Comparison of ENCODE assay signal across 11 cellular contexts in genomic region chr13:43269037-43269476, GRCh38.
DNase-seq lines count a peak whose midpoint lies in the region; ATAC-seq and TF ChIP-seq lines count a peak whose summit lies in the region.
"Had no signal": no experiment of that assay in that cellular context is flagged by ENCODE, and none has a peak within 500 bp of the region (broad histone marks: within the 10 kb centered on the region; RNA-seq: fewer than 3 reads in every experiment).

No MANE protein-coding gene starts in this region.

- CTCF ChIA-PET in mammary epithelial cell (lab: Charles Lee; ENCODE audit: low non-redundant PET) = interaction anchor here (0.6 to 1.0 kb wide), 2 partner anchors 432 to 536 kb away, joined by 3 to 8 read pairs; no protein-coding TSS in a partner anchor
- CTCF ChIA-PET in GM10248 (lab: Yijun Ruan, JAX) = interaction anchor here (1.0 to 1.3 kb wide), 2 partner anchors 9 to 19 kb away, joined by 3 read pairs; no protein-coding TSS in a partner anchor

- H2AFZ ChIP-seq in mammary epithelial cell (ENCODE audit: low read depth, low read length) = peak overlapping the region; percentile 54

- no peaks in the 10 kb centered on the region for H3K36me3 ChIP-seq in mammary epithelial cell (ENCODE audit: insufficient read depth, low read length)
- no peaks in the 10 kb centered on the region for H3K36me3 ChIP-seq in thyroid gland

- peak overlapping the region; percentile 72 for H3K4me2 ChIP-seq in mammary epithelial cell (ENCODE audit: insufficient read depth, low read depth, low read length)

- no peak for TF ChIP-seq CTCF in mammary epithelial cell (conservative IDR thresholded peaks at IDR 0.05 in 1 of 2, IDR thresholded peaks at IDR 0.05 in 1 of 2; ENCODE audit: extremely low read depth in 1 of 2, insufficient read depth in 1 of 2, low read depth in 1 of 2, low read length in 2 of 2)
- no peak for TF ChIP-seq CTCF in thyroid gland (IDR thresholded peaks at IDR 0.05)
- TF ChIP-seq CTCF in GM10248 (IDR thresholded peaks at IDR 0.05; ENCODE audit: control extremely low read depth, extremely low read depth, low read depth, missing control alignments) = no peak
- TF ChIP-seq CTCF in glutamatergic neuron (IDR thresholded peaks at IDR 0.05; ENCODE audit: partially characterized antibody, unreplicated experiment) = no peak

- no peaks in the 10 kb centered on the region for H3K9me3 Mint-ChIP-seq in stimulated activated naive CD8-positive, alpha-beta T cell treated with anti-CD3 and anti-CD28 coated beads, Interleukin-15, amount 100 ng/mL, for 72 hours
- no peaks in the 10 kb centered on the region for H3K9me3 Mint-ChIP-seq in glutamatergic neuron (ENCODE audit: unreplicated experiment)
- H3K9me3 Mint-ChIP-seq: natural killer cell treated with Interleukin-12 subunit alpha and Interleukin-12 subunit beta and Interleukin-15 and Interleukin-18, amount 100 ng/mL, for 72 hours; stimulated activated naive B cell treated with anti-CD40 and anti-IgM and Interleukin-4, amounts not matched to agents 10 μg/mL and 1 μg/mL and 100 μg/mL, for 72 hours had no signal

- BruUV-seq in mammary epithelial cell (replicated peaks; lab: Mats Ljungman, UMichigan) = no TSS peak

- H3K4me1 Mint-ChIP-seq in stimulated activated naive CD8-positive, alpha-beta T cell treated with anti-CD3 and anti-CD28 coated beads, Interleukin-15, amount 100 ng/mL, for 72 hours = no peaks in the 10 kb centered on the region
- H3K4me1 Mint-ChIP-seq in glutamatergic neuron (ENCODE audit: low read depth, unreplicated experiment) = peaks cover 12% of the 10 kb centered on the region
- H3K4me1 Mint-ChIP-seq: stimulated activated naive B cell treated with anti-CD40 and anti-IgM and Interleukin-4, amounts not matched to agents 10 μg/mL and 1 μg/mL and 100 μg/mL, for 72 hours had no signal

- peaks cover 8% of the 10 kb centered on the region for H3K27me3 Mint-ChIP-seq in stimulated activated naive CD8-positive, alpha-beta T cell treated with anti-CD3 and anti-CD28 coated beads, Interleukin-15, amount 100 ng/mL, for 72 hours
- H3K27me3 Mint-ChIP-seq in glutamatergic neuron (ENCODE audit: unreplicated experiment) = no peaks in the 10 kb centered on the region

- intact Hi-C loops in mammary epithelial cell (cut with micrococcal nuclease) (no loop called here), thyroid gland (cut with DNase I) (no loop called here)

- 54% methylated on average over 5 of the region's 5 CpGs for WGBS in mammary epithelial cell (ENCODE audit: low coverage, missing lambda C conversion rate)
- WGBS in thyroid gland, 2 donors = 39 to 51% methylated on average over 5 of the region's 5 CpGs

- H3K4me1 ChIP-seq in mammary epithelial cell (ENCODE audit: insufficient read depth, low read length) (peaks cover 26% of the 10 kb centered on the region), thyroid gland (peaks cover 12 to 28% of the 10 kb centered on the region in 2 donors)

- no peak for ATAC-seq in stimulated activated naive CD8-positive, alpha-beta T cell treated with anti-CD3 and anti-CD28 coated beads, Interleukin-15, amount 100 ng/mL, for 72 hours
- ATAC-seq: stimulated activated naive B cell treated with anti-CD40 and anti-IgM and Interleukin-4, amounts not matched to agents 10 μg/mL and 1 μg/mL and 100 μg/mL, for 72 hours had no signal

- no peak for TF ChIP-seq POLR2A in thyroid gland (IDR thresholded peaks at IDR 0.05)

- H4K20me1 ChIP-seq in mammary epithelial cell (ENCODE audit: insufficient read depth, low read length) = no peaks in the 10 kb centered on the region

- peak overlapping the region; percentile 52 for H3K9ac ChIP-seq in mammary epithelial cell (ENCODE audit: insufficient read depth, low read length)

- in situ Hi-C loops in mammary epithelial cell (cut with MboI; ENCODE audit: low sequenced_read_pairs in 2 of 2) = no loop called here

- no peaks in the 10 kb centered on the region for H3K79me2 ChIP-seq in mammary epithelial cell (ENCODE audit: insufficient read depth, low read length)

- POLR2A ChIA-PET in GM10248 (lab: Yijun Ruan, JAX) = no interaction called here

- H3K27ac ChIP-seq in mammary epithelial cell (ENCODE audit: insufficient read depth, low read depth, low read length) = peak overlapping the region; percentile 66
- peak overlapping the region in 2 of 3 donors; percentile 57 to 62 for H3K27ac ChIP-seq in thyroid gland

- H3K4me3 Mint-ChIP-seq in stimulated activated naive CD8-positive, alpha-beta T cell treated with anti-CD3 and anti-CD28 coated beads, Interleukin-15, amount 100 ng/mL, for 72 hours = no peak overlapping the region
- no peak overlapping the region for H3K4me3 Mint-ChIP-seq in glutamatergic neuron (ENCODE audit: unreplicated experiment)
- H3K4me3 Mint-ChIP-seq: natural killer cell treated with Interleukin-12 subunit alpha and Interleukin-12 subunit beta and Interleukin-15 and Interleukin-18, amount 100 ng/mL, for 72 hours; stimulated activated naive B cell treated with anti-CD40 and anti-IgM and Interleukin-4, amounts not matched to agents 10 μg/mL and 1 μg/mL and 100 μg/mL, for 72 hours had no signal

- no peaks in the 10 kb centered on the region for H3K9me3 ChIP-seq in mammary epithelial cell (replicated peaks; ENCODE audit: insufficient read depth, low read length)
- no peaks in the 10 kb centered on the region for H3K9me3 ChIP-seq in thyroid gland

- H3K36me3 Mint-ChIP-seq in glutamatergic neuron (ENCODE audit: unreplicated experiment) = no peaks in the 10 kb centered on the region
- H3K36me3 Mint-ChIP-seq: natural killer cell treated with Interleukin-12 subunit alpha and Interleukin-12 subunit beta and Interleukin-15 and Interleukin-18, amount 100 ng/mL, for 72 hours; stimulated activated naive B cell treated with anti-CD40 and anti-IgM and Interleukin-4, amounts not matched to agents 10 μg/mL and 1 μg/mL and 100 μg/mL, for 72 hours had no signal

- H3K27ac Mint-ChIP-seq in stimulated activated naive CD8-positive, alpha-beta T cell treated with anti-CD3 and anti-CD28 coated beads, Interleukin-15, amount 100 ng/mL, for 72 hours = no peak overlapping the region
- no peak overlapping the region for H3K27ac Mint-ChIP-seq in glutamatergic neuron (ENCODE audit: unreplicated experiment)
- H3K27ac Mint-ChIP-seq: natural killer cell treated with Interleukin-12 subunit alpha and Interleukin-12 subunit beta and Interleukin-15 and Interleukin-18, amount 100 ng/mL, for 72 hours; stimulated activated naive B cell treated with anti-CD40 and anti-IgM and Interleukin-4, amounts not matched to agents 10 μg/mL and 1 μg/mL and 100 μg/mL, for 72 hours had no signal

- peak overlapping the region in 1 of 3 experiments; percentile 17 for H3K4me3 ChIP-seq in mammary epithelial cell (replicated peaks in 1 of 3; ENCODE audit: insufficient read depth in 1 of 3, low read depth in 2 of 3, low read length in 3 of 3)
- H3K4me3 ChIP-seq in thyroid gland (replicated peaks in 1 of 3) = no peak overlapping the region

- DNase-seq in HT1080 (ENCODE audit: low read depth) = peak; percentile 91
- peak; percentile 84 for DNase-seq in mammary epithelial cell
- DNase-seq in kidney tubule cell (ENCODE audit: low spot score) = peak; percentile 85
- DNase-seq in thyroid gland = no peak
- DNase-seq in stimulated activated naive CD8-positive, alpha-beta T cell treated with anti-CD3 and anti-CD28 coated beads, Interleukin-15, amount 100 ng/mL, for 72 hours = no peak
- DNase-seq in GM10248 (ENCODE audit: extremely low spot score) = no peak
- no peak for DNase-seq in COLO668 (lab: John Stamatoyannopoulos, UW; ENCODE audit: unreplicated experiment)
- no peak for DNase-seq in glutamatergic neuron
- DNase-seq: activated CD4-positive, alpha-beta T cell treated with anti-CD3 and anti-CD28 coated beads for 48 hours; stimulated activated naive B cell treated with anti-CD40 and anti-IgM and Interleukin-4, amounts not matched to agents 10 μg/mL and 1 μg/mL and 100 μg/mL, for 72 hours had no signal

- H3K27me3 ChIP-seq in mammary epithelial cell (ENCODE audit: insufficient read depth, low read length) (no peaks in the 10 kb centered on the region), thyroid gland (no peaks in the 10 kb centered on the region)

- dilution Hi-C loops in mammary epithelial cell (cut with HindIII; ENCODE audit: low sequenced_read_pairs) = no loop called here

Comparison
In these comparisons a context has a peak if more than half of its experiments do, and no peak if none do; other contexts are left out.
1. DNase-seq: peak in HT1080 (single experiment), mammary epithelial cell (single experiment) and kidney tubule cell (single experiment); none in thyroid gland (0 of 2), stimulated activated naive CD8-positive, alpha-beta T cell treated with anti-CD3 and anti-CD28 coated beads, Interleukin-15, amount 100 ng/mL, for 72 hours (0 of 2), GM10248 (single experiment), COLO668 (single experiment) and glutamatergic neuron (single experiment).